8 cellular contexts compared by ENCODE assay signal in genomic region chr12:14774944-14775651, GRCh38. TPM values are rescaled to one million over a fixed set of nuclear protein-coding genes. Genes with fewer than 3 reads are reported as not detected.
DNase-seq lines count a peak whose midpoint lies in the region; ATAC-seq and TF ChIP-seq lines count a peak whose summit lies in the region.

No MANE protein-coding gene starts in this region.

- H3K4me1 Mint-ChIP-seq in glutamatergic neuron (ENCODE audit: low read depth, unreplicated experiment), result peaks cover 3% of the 10 kb centered on the region

- H3K27me3 Mint-ChIP-seq in glutamatergic neuron (ENCODE audit: unreplicated experiment), result peaks cover 7% of the 10 kb centered on the region

- peak overlapping the region; percentile 39 for H3K27ac Mint-ChIP-seq in glutamatergic neuron (ENCODE audit: unreplicated experiment)

- no peaks in the 10 kb centered on the region for H3K36me3 Mint-ChIP-seq in glutamatergic neuron (ENCODE audit: unreplicated experiment)

- H3K4me3 Mint-ChIP-seq in glutamatergic neuron (ENCODE audit: unreplicated experiment), result peak overlapping the region; percentile 99

- ATAC-seq in omental fat pad (ENCODE audit: low FRiP score), result peak; percentile 3

- TF ChIP-seq CTCF in glutamatergic neuron (IDR thresholded peaks at IDR 0.05; ENCODE audit: partially characterized antibody, unreplicated experiment) (no peak), omental fat pad (IDR thresholded peaks at IDR 0.05) (no peak)

- H3K9me3 Mint-ChIP-seq in glutamatergic neuron (ENCODE audit: unreplicated experiment), result peaks cover 14% of the 10 kb centered on the region

- DNase-seq in ELR (ENCODE audit: low read depth) (peak; percentile 65), NOMO-1 treated with DMSO at 0.1 percent for 48 hours (lab: John Stamatoyannopoulos, UW; ENCODE audit: unreplicated experiment) (peak; percentile 69), glutamatergic neuron (peak; percentile 29), omental fat pad (ENCODE audit: low spot score) (peak; percentile 23), DMS153 treated with DMSO at 0.1 percent for 48 hours (lab: John Stamatoyannopoulos, UW; ENCODE audit: unreplicated experiment) (no peak), SK-N-DZ (ENCODE audit: low spot score) (no peak), NCI-H2171 treated with DMSO at 0.1 percent for 48 hours (lab: John Stamatoyannopoulos, UW) (no peak)
- peak; percentile 30 for DNase-seq in activated naive CD4-positive, alpha-beta T cell treated with anti-CD3 and anti-CD28 coated beads, Interleukin-2, amount 50 U/mL, for 16 hours

RNA-seq across cellular contexts. Expression of gene WBP11, which starts 28.2 kb away (rescaled TPM):
- total RNA-seq in glutamatergic neuron (ENCODE audit: unreplicated experiment) (54.6 TPM), omental fat pad (10 to 100 TPM; 17.2 to 29.7 (median 19.3) TPM)
- polyA plus RNA-seq in SK-N-DZ (2014; cell fraction: cytosol; rRNA removed), result 33.6 and 38.0 TPM in 2 replicates
- 16.0 and 17.9 TPM in 2 replicates for polyA plus RNA-seq in SK-N-DZ (2014; cell fraction: nucleus; rRNA removed)

RNA-seq across cellular contexts. Expression of gene C12orf60, which starts 28.4 kb away (rescaled TPM):
- total RNA-seq in glutamatergic neuron (ENCODE audit: unreplicated experiment), result 0.88 TPM
- 1 to 10 TPM in 1 of 4 donors, under 1 TPM in 2, not detected in 1; 0.36 to 1.6 (median 0.56) TPM for total RNA-seq in omental fat pad
- polyA plus RNA-seq in SK-N-DZ (2014; cell fraction: cytosol; rRNA removed), result 5.9 and 11.2 TPM in 2 replicates
- polyA plus RNA-seq in SK-N-DZ (2014; cell fraction: nucleus; rRNA removed), result 3.7 and 7.7 TPM in 2 replicates

RNA-seq across cellular contexts. Expression of gene SMCO3, which starts 38.9 kb away (rescaled TPM):
- total RNA-seq in glutamatergic neuron (ENCODE audit: unreplicated experiment), result not detected
- total RNA-seq in omental fat pad, result not detected
- not detected in 2 replicates for polyA plus RNA-seq in SK-N-DZ (2014; cell fraction: cytosol; rRNA removed)
- polyA plus RNA-seq in SK-N-DZ (2014; cell fraction: nucleus; rRNA removed), result not detected in 2 replicates

Comparison
In these comparisons a context has a peak if more than half of its experiments do, and no peak if none do; other contexts are left out.
1. DNase-seq: peak in ELR (single experiment), NOMO-1 treated with DMSO at 0.1 percent for 48 hours (single experiment), activated naive CD4-positive, alpha-beta T cell treated with anti-CD3 and anti-CD28 coated beads, Interleukin-2, amount 50 U/mL, for 16 hours (single experiment), glutamatergic neuron (single experiment) and omental fat pad (single experiment); none in DMS153 treated with DMSO at 0.1 percent for 48 hours (single experiment), SK-N-DZ (single experiment) and NCI-H2171 treated with DMSO at 0.1 percent for 48 hours (single experiment).